Comparison of ENCODE assay signal across 17 cellular contexts in the genomic region with DNA sequence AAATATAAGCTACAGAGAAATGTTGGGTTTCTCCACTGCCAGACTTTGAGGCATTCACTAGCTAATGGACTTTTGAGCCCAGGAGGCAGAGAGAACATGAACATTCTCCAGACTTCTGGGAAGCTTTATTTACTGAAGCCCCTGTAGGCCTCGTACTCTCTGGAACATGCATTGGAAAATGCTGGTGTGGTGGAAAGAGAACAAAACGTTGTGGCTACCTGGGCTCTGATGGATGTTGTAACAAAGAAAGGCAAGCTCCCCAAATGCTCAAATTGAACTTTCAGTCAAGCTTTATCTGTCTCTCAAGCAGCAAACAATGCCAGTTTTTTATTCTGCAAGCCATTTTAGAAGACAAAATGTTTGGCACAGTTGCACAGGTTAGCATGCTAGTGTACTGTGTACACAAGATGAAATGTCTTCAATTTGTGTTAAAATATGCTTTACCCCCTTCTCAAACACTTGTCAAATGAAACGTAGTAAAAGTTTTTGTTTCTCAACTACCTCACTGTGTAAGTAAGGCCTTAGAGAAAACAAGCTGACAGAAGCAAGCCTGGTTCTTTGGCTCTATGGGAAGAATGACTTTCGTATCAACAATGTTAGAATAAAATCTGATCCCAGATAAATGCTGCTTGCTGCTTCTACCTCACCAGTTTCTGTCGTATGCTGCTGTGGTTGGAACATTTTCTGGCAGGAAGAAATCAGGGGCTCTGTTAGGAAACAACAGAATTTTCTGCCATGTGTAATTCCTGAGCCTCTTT.
DNase-seq lines count a peak whose midpoint lies in the region; ATAC-seq and TF ChIP-seq lines count a peak whose summit lies in the region.
"Had no signal": no experiment of that assay in that cellular context is flagged by ENCODE, and none has a peak within 500 bp of the region (broad histone marks: within the 10 kb centered on the region; RNA-seq: fewer than 3 reads in every experiment).

No MANE protein-coding gene starts in this region.

- no peak overlapping the region for H2AFZ ChIP-seq in hepatocyte

- no peak for ATAC-seq in CD4-positive, CD25-positive, alpha-beta regulatory T cell (ENCODE audit: low read depth in 2 of 2)
- ATAC-seq in T-helper 17 cell (no peak), HG03442 (IDR thresholded peaks at IDR 0.05; ENCODE audit: unreplicated experiment) (no peak), GM21367 (IDR thresholded peaks at IDR 0.05; ENCODE audit: unreplicated experiment) (no peak)
- ATAC-seq: activated T-cell treated with anti-CD3 and anti-CD28 coated beads, Interleukin-2, amount 50 U/mL, for 72 hours; HCT116 had no signal

- no peaks in the 10 kb centered on the region for H3K9me2 ChIP-seq in hepatocyte (replicated peaks; ENCODE audit: insufficient read depth)

- H3K4me2 ChIP-seq in hepatocyte: no peak overlapping the region

- H3K9me3 Mint-ChIP-seq in CD4-positive, CD25-positive, alpha-beta regulatory T cell: peaks cover 0 to 1% (median 0%) of the 10 kb centered on the region in 7 donors
- H3K9me3 Mint-ChIP-seq: activated T-cell treated with anti-CD3 and anti-CD28 coated beads, Interleukin-2, amount 50 U/mL, for 72 hours had no signal

- intact Hi-C loops in spleen (cut with DNase I; ENCODE audit: low total_unique reads): loop anchor here (10.0 kb wide), 1 partner anchor 72 kb away; no protein-coding TSS in a partner anchor

- DNase-seq in CD4-positive, CD25-positive, alpha-beta regulatory T cell: no peak
- no peak for DNase-seq in T-helper 17 cell
- no peak for DNase-seq in hepatocyte (ENCODE audit: low spot score)
- no peak for DNase-seq in spleen
- no peak for DNase-seq in SHP77 treated with DMSO at 0.1 percent for 48 hours (lab: John Stamatoyannopoulos, UW)
- DNase-seq in stimulated activated CD4-positive, alpha-beta T cell treated with anti-CD3 and anti-CD28 coated beads, Interleukin-12 subunit alpha, Interleukin-12 subunit beta, amount 100 ng/mL, for 4 hours: no peak
- DNase-seq: activated T-cell treated with anti-CD3 and anti-CD28 coated beads, Interleukin-2, amount 50 U/mL, for 72 hours; amniotic stem cell; DMS 273 treated with DMSO at 0.1 percent for 48 hours; heart left ventricle; NCI-H1694 treated with DMSO at 0.1 percent for 48 hours; NCI-H526; stimulated activated CD4-positive, alpha-beta T cell treated with anti-CD3 and anti-CD28 coated beads, Interleukin-2, amount 100 ng/mL, for 48 hours had no signal

- no peaks in the 10 kb centered on the region for H4K20me1 ChIP-seq in hepatocyte (ENCODE audit: insufficient read depth, poor library complexity, severe bottlenecking)

- H3K4me3 ChIP-seq in CD4-positive, CD25-positive, alpha-beta regulatory T cell (ENCODE audit: low read depth, low read length): peak overlapping the region; percentile 16
- H3K4me3 ChIP-seq in hepatocyte (no peak overlapping the region), spleen (no peak overlapping the region)
- H3K4me3 ChIP-seq: heart left ventricle had no signal

- peaks cover 66% of the 10 kb centered on the region for H3K4me1 ChIP-seq in CD4-positive, CD25-positive, alpha-beta regulatory T cell (ENCODE audit: control insufficient read depth, insufficient read depth, low read length, poor library complexity, severe bottlenecking)
- H3K4me1 ChIP-seq in hepatocyte (ENCODE audit: insufficient read depth) (no peaks in the 10 kb centered on the region), spleen (peaks cover 19 to 100% (median 64%) of the 10 kb centered on the region in 6 donors)

- TF ChIP-seq CTCF in hepatocyte (IDR thresholded peaks at IDR 0.05; ENCODE audit: poor library complexity): no peak
- no peak for TF ChIP-seq CTCF in spleen (IDR thresholded peaks at IDR 0.05 in 8 of 11, conservative IDR thresholded peaks at IDR 0.05 in 3 of 11)

- H3K4me1 Mint-ChIP-seq in CD4-positive, CD25-positive, alpha-beta regulatory T cell: peaks cover 11 to 81% (median 46%) of the 10 kb centered on the region in 4 donors
- peaks cover 18% of the 10 kb centered on the region for H3K4me1 Mint-ChIP-seq in T-helper 17 cell

- no peak for TF ChIP-seq POLR2A in spleen (IDR thresholded peaks at IDR 0.05)

- H3K9me3 ChIP-seq in CD4-positive, CD25-positive, alpha-beta regulatory T cell (ENCODE audit: control insufficient read depth in 2 of 2, low read length in 2 of 2): no peaks in the 10 kb centered on the region
- H3K9me3 ChIP-seq in T-helper 17 cell (ENCODE audit: control insufficient read depth, low read length, poor library complexity, severe bottlenecking): no peaks in the 10 kb centered on the region
- H3K9me3 ChIP-seq in hepatocyte (ENCODE audit: low read depth): no peaks in the 10 kb centered on the region
- no peaks in the 10 kb centered on the region for H3K9me3 ChIP-seq in spleen
- H3K9me3 ChIP-seq: heart left ventricle had no signal

- no peak overlapping the region for H3K4me3 Mint-ChIP-seq in CD4-positive, CD25-positive, alpha-beta regulatory T cell
- no peak overlapping the region for H3K4me3 Mint-ChIP-seq in T-helper 17 cell

- H3K36me3 Mint-ChIP-seq in CD4-positive, CD25-positive, alpha-beta regulatory T cell: no peaks in the 10 kb centered on the region
- H3K36me3 Mint-ChIP-seq in T-helper 17 cell (ENCODE audit: low read depth): peaks cover 2% of the 10 kb centered on the region

- WGBS in hepatocyte (ENCODE audit: low lambda C conversion rate, missing lambda C conversion rate): 48% methylated on average over 5 of the region's 5 CpGs
- 61 to 70% (median 64%) methylated on average over 5 of the region's 5 CpGs for WGBS in spleen, 5 donors

- no peaks in the 10 kb centered on the region for H3K27me3 ChIP-seq in CD4-positive, CD25-positive, alpha-beta regulatory T cell (ENCODE audit: control insufficient read depth, insufficient read depth, low read length)
- H3K27me3 ChIP-seq in hepatocyte (no peaks in the 10 kb centered on the region), spleen (replicated peaks in 1 of 7) (no peaks in the 10 kb centered on the region)
- H3K27me3 ChIP-seq: heart left ventricle had no signal

- peak overlapping the region; percentile 1 to 82 (median 74) for H3K27ac Mint-ChIP-seq in CD4-positive, CD25-positive, alpha-beta regulatory T cell
- peak overlapping the region; percentile 30 for H3K27ac Mint-ChIP-seq in T-helper 17 cell
- H3K27ac Mint-ChIP-seq: activated T-cell treated with anti-CD3 and anti-CD28 coated beads, Interleukin-2, amount 50 U/mL, for 72 hours had no signal

- peak overlapping the region; percentile 96 for H3K27ac ChIP-seq in CD4-positive, CD25-positive, alpha-beta regulatory T cell (ENCODE audit: insufficient read depth, low read length, poor library complexity, severe bottlenecking)
- peak overlapping the region; percentile 33 for H3K27ac ChIP-seq in hepatocyte
- peak overlapping the region; percentile 26 to 88 (median 81) for H3K27ac ChIP-seq in spleen
- H3K27ac ChIP-seq: epithelial cell of prostate had no signal

- H3K27me3 Mint-ChIP-seq in CD4-positive, CD25-positive, alpha-beta regulatory T cell: no peaks in the 10 kb centered on the region
- peaks cover 6% of the 10 kb centered on the region for H3K27me3 Mint-ChIP-seq in T-helper 17 cell

- no peaks in the 10 kb centered on the region for H3K36me3 ChIP-seq in CD4-positive, CD25-positive, alpha-beta regulatory T cell (ENCODE audit: control insufficient read depth, insufficient read depth, low read length)
- H3K36me3 ChIP-seq in hepatocyte (replicated peaks; ENCODE audit: insufficient read depth, low read depth) (no peaks in the 10 kb centered on the region), spleen (peaks cover 0 to 18% (median 0%) of the 10 kb centered on the region in 6 donors)
- H3K36me3 ChIP-seq: heart left ventricle had no signal

- no peaks in the 10 kb centered on the region for H3K79me2 ChIP-seq in hepatocyte

Comparison
In these comparisons a context has a peak if more than half of its experiments do, and no peak if none do; other contexts are left out.
1. H3K27ac ChIP-seq: peak in every context shown above with its lines; median percentile 96 in CD4-positive, CD25-positive, alpha-beta regulatory T cell; 81 in spleen; 33 in hepatocyte.